24 cellular contexts compared by ENCODE assay signal in the genomic region with DNA sequence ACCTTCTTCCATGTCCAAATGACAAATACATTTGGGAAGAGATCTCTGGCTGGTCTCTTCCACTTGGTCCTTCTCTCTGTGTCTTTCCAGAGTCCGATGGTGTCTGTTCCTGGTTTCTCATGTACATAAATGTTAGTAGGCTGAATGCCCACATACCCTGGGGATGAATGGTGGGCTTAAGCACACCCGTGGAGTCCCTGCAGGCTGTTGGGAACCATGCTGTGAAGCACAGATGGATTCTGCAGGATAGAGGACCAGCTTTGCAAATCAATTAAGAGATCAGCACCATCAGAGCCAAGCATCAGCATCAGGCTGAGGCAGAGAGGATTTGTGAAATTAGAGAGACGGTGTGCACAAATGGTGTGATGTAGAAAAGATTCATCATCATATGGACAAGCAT.
A peak's percentile ranks its signal among the peaks of the same experiment; 100 is the strongest.
DNase-seq lines count a peak whose midpoint lies in the region; ATAC-seq, FAIRE-seq and TF ChIP-seq lines count a peak whose summit lies in the region.
"Had no signal": no experiment of that assay in that cellular context is flagged by ENCODE, and none has a peak within 500 bp of the region (broad histone marks: within the 10 kb centered on the region; RNA-seq: fewer than 3 reads in every experiment).

No MANE protein-coding gene starts in this region.

- no peaks in the 10 kb centered on the region for H3K36me3 Mint-ChIP-seq in brain

- no peak for FAIRE-seq in kidney (lab: Jason Lieb, UNC)
- FAIRE-seq: GM12892, GM19239, H54, HepG2, HTR-8/SVneo had no signal

- H3K4me1 Mint-ChIP-seq in brain, result no peaks in the 10 kb centered on the region
- H3K4me1 Mint-ChIP-seq: B cell had no signal

- no peak for ATAC-seq in HG03025 (IDR thresholded peaks at IDR 0.05; ENCODE audit: low FRiP score, unreplicated experiment)
- no peak for ATAC-seq in HG02759 (IDR thresholded peaks at IDR 0.05; ENCODE audit: unreplicated experiment)
- ATAC-seq: HCT116, HepG2 had no signal

- H3K27me3 Mint-ChIP-seq in brain, result peaks cover 15% of the 10 kb centered on the region

- CTCF ChIA-PET in A673 (lab: Charles Lee), result no interaction called here

- in situ Hi-C loops in G401 (cut with HindIII; ENCODE audit: low sequenced_read_pairs), result no loop called here

- H3K36me3 ChIP-seq in A673 (ENCODE audit: insufficient read depth, low read length, poor library complexity, severe bottlenecking) (no peaks in the 10 kb centered on the region), kidney (ENCODE audit: control insufficient read depth in 1 of 2, insufficient read depth in 2 of 2, low read length in 2 of 2) (no peaks in the 10 kb centered on the region)

- DNase-seq in A673 (ENCODE audit: low spot score), result peak; percentile 9
- DNase-seq in G401 (ENCODE audit: low spot score), result peak; percentile 51
- peak; percentile 81 for DNase-seq in NCI-H69 (lab: John Stamatoyannopoulos, UW)
- no peak for DNase-seq in NCI-H748 (lab: John Stamatoyannopoulos, UW; ENCODE audit: unreplicated experiment)
- no peak for DNase-seq in kidney
- DNase-seq: 8988T; ACHN; Calu3; CD4-positive, alpha-beta T cell; DMS153; DMS79 treated with DMSO at 0.1 percent for 48 hours; EL; GDM1; GM23248 had no signal

- TF ChIP-seq CTCF in A673 (conservative IDR thresholded peaks at IDR 0.05; ENCODE audit: low read depth, low read length) (no peak), brain (conservative IDR thresholded peaks at IDR 0.05) (no peak), kidney (IDR thresholded peaks at IDR 0.05; ENCODE audit: borderline replicate concordance, extremely low read depth, insufficient read depth) (no peak)

- H3K4me3 ChIP-seq in A673 (ENCODE audit: low read depth, low read length, poor library complexity, severe bottlenecking), result no peak overlapping the region
- H3K4me3 ChIP-seq in kidney (ENCODE audit: low read length in 2 of 2), result no peak overlapping the region
- H3K4me3 ChIP-seq: GM23248 had no signal

- H3K27ac ChIP-seq in A673 (ENCODE audit: low read depth, low read length, poor library complexity, severe bottlenecking), result no peak overlapping the region
- H3K27ac ChIP-seq in kidney (ENCODE audit: low read depth in 2 of 2, low read length in 2 of 2), result no peak overlapping the region
- H3K27ac ChIP-seq: GM23248 had no signal

- H3K4me3 Mint-ChIP-seq in brain, result peak overlapping the region in 1 of 5 experiments; percentile 22
- H3K4me3 Mint-ChIP-seq: B cell; CD4-positive, alpha-beta T cell had no signal

- POLR2A ChIA-PET in A673 (lab: Charles Lee; ENCODE audit: low non-redundant PET), result no interaction called here

- H3K9ac ChIP-seq in kidney (ENCODE audit: low read length in 2 of 2), result no peak overlapping the region
- H3K9ac ChIP-seq: GM23248 had no signal

- intact Hi-C loops in A673 (cut with micrococcal nuclease; ENCODE audit: unreplicated experiment), result no loop called here
- intact Hi-C loops in kidney (cut with DNase I), result no loop called here

- no peaks in the 10 kb centered on the region for H3K9me3 ChIP-seq in A673 (ENCODE audit: low read depth, low read length, poor library complexity, severe bottlenecking)
- no peaks in the 10 kb centered on the region for H3K9me3 ChIP-seq in kidney (ENCODE audit: control insufficient read depth in 1 of 2, low read length in 2 of 2)

- peaks cover 0 to 3% (median 0%) of the 10 kb centered on the region in 5 experiments for H3K9me3 Mint-ChIP-seq in brain
- H3K9me3 Mint-ChIP-seq: CD4-positive, alpha-beta T cell had no signal

- H3K27me3 ChIP-seq in A673 (replicated peaks; ENCODE audit: insufficient read depth, low read depth, low read length, poor library complexity), result no peaks in the 10 kb centered on the region

- BruUV-seq in A673 (replicated peaks; lab: Mats Ljungman, UMichigan), result no TSS peak

- H3K4me1 ChIP-seq in A673 (ENCODE audit: insufficient read depth, low read length, poor library complexity, severe bottlenecking) (no peaks in the 10 kb centered on the region), kidney (ENCODE audit: control insufficient read depth in 1 of 2, insufficient read depth in 1 of 2, low read depth in 1 of 2, low read length in 2 of 2) (no peaks in the 10 kb centered on the region)

- peak overlapping the region in 3 of 5 experiments; percentile 5 to 29 (median 23) for H3K27ac Mint-ChIP-seq in brain
- H3K27ac Mint-ChIP-seq: B cell; CD4-positive, alpha-beta T cell had no signal

Comparison
In these comparisons a context has a peak if more than half of its experiments do, and no peak if none do; other contexts are left out.
1. DNase-seq: peak in A673 (single experiment), G401 (single experiment) and NCI-H69 (single experiment); none in NCI-H748 (single experiment) and kidney (single experiment).